In genomic region chr1:43027977-43028376, GRCh38 we compare ENCODE assay signal across 1 cellular context.
TF ChIP-seq lines count a peak whose summit lies in the region.

No MANE protein-coding gene starts in this region.

TF ChIP-seq in Ishikawa, 13 proteins besides CTCF, POLR2A, EP300 and RAD21 (continued from another document):
- no peak for TF ChIP-seq MAX (IDR thresholded peaks at IDR 0.05)
TF ChIP-seq in Ishikawa: peak in this region for 1.
